20 cellular contexts compared by ENCODE assay signal in the genomic region with DNA sequence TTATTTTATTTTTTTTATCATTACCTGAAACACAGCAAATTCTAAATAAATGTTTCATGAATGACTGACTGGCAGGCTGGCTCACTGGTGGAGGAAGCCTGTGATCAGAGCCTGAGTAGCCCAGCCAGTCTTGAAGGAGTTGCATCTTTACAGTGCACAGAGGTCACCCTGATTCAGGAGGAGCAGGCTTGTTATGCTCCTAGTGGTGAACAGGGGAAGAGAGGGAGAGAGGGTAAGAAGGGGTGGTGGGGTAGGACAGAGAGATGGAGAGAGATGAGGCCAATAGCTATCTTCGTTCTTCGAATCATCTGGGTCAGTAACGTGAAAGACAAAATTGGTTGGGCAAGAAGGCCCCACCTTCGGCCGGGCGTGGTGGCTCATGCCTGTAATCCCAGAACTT.
"Had no signal": no experiment of that assay in that cellular context is flagged by ENCODE, and none has a peak within 500 bp of the region (broad histone marks: within the 10 kb centered on the region; RNA-seq: fewer than 3 reads in every experiment).

No MANE protein-coding gene starts in this region.

- H3K4me1 Mint-ChIP-seq: activated T-helper 17 cell treated with anti-CD3 and anti-CD28 coated beads, Interleukin-2, amount 50 U/mL, for 72 hours; naive B cell; stimulated activated naive B cell treated with anti-CD40 and anti-IgM and Interleukin-4, amounts not matched to agents 10 μg/mL and 1 μg/mL and 100 μg/mL, for 72 hours; T-helper 17 cell had no signal

- H3K27ac ChIP-seq: adrenal gland, hepatocyte, VCaP had no signal

- H3K4me3 Mint-ChIP-seq: activated naive CD8-positive, alpha-beta T cell; activated T-cell treated with anti-CD3 and anti-CD28 coated beads, Interleukin-2, amount 50 U/mL, for 24 hours; activated T-helper 17 cell treated with anti-CD3 and anti-CD28 coated beads, Interleukin-2, amount 50 U/mL, for 72 hours; stimulated activated naive B cell treated with anti-CD40 and anti-IgM and Interleukin-4, amounts not matched to agents 10 μg/mL and 1 μg/mL and 100 μg/mL, for 72 hours; T-helper 17 cell had no signal

- H3K27me3 ChIP-seq: adrenal gland, hepatocyte had no signal

- H3K79me2 ChIP-seq: hepatocyte had no signal

- ATAC-seq: activated T-helper 17 cell treated with anti-CD3 and anti-CD28 coated beads, Interleukin-2, amount 50 U/mL, for 72 hours; esophagus mucosa; stimulated activated naive B cell treated with anti-CD40 and anti-IgM and Interleukin-4, amounts not matched to agents 10 μg/mL and 1 μg/mL and 100 μg/mL, for 72 hours; T-helper 17 cell had no signal

- H3K36me3 Mint-ChIP-seq: activated naive CD8-positive, alpha-beta T cell; naive B cell; stimulated activated naive B cell treated with anti-CD40 and anti-IgM and Interleukin-4, amounts not matched to agents 10 μg/mL and 1 μg/mL and 100 μg/mL, for 72 hours had no signal

- DNase-seq: activated CD4-positive, alpha-beta T cell treated with anti-CD3 and anti-CD28 coated beads for 1 hour; activated CD8-positive, alpha-beta memory T cell treated with anti-CD3 and anti-CD28 coated beads, Interleukin-2, amount 50 U/mL, for 4 hours; activated T-cell treated with anti-CD3 and anti-CD28 coated beads, Interleukin-2, amount 50 U/mL, for 24 hours; adrenal gland; central memory CD4-positive, alpha-beta T cell; effector memory CD4-positive, alpha-beta T cell; glutamatergic neuron; naive B cell; occipital lobe; posterior cingulate gyrus; retina; stimulated activated CD4-positive, alpha-beta T cell treated with anti-CD3 and anti-CD28 coated beads, Interleukin-2, amount 100 ng/mL, for 48 hours; stimulated activated CD8-positive, alpha-beta memory T cell treated with anti-CD3 and anti-CD28 coated beads, Interleukin-4, amount 100 ng/mL, for 48 hours; stimulated activated naive B cell treated with anti-CD40 and anti-IgM and Interleukin-4, amounts not matched to agents 10 μg/mL and 1 μg/mL and 100 μg/mL, for 72 hours; T-helper 17 cell had no signal

- H3K9me3 ChIP-seq: adrenal gland had no signal

- H3K4me3 ChIP-seq: adrenal gland, hepatocyte had no signal

- H3K27ac Mint-ChIP-seq: activated naive CD8-positive, alpha-beta T cell; activated T-cell treated with anti-CD3 and anti-CD28 coated beads, Interleukin-2, amount 50 U/mL, for 24 hours; activated T-helper 17 cell treated with anti-CD3 and anti-CD28 coated beads, Interleukin-2, amount 50 U/mL, for 72 hours; naive B cell; stimulated activated naive B cell treated with anti-CD40 and anti-IgM and Interleukin-4, amounts not matched to agents 10 μg/mL and 1 μg/mL and 100 μg/mL, for 72 hours; T-helper 17 cell had no signal

- H3K27me3 Mint-ChIP-seq: activated naive CD8-positive, alpha-beta T cell had no signal

- H3K36me3 ChIP-seq: adrenal gland had no signal

- H2AFZ ChIP-seq: hepatocyte had no signal

- H3K4me1 ChIP-seq: adrenal gland had no signal

- H3K4me2 ChIP-seq: hepatocyte had no signal

- H3K9me3 Mint-ChIP-seq: activated T-cell treated with anti-CD3 and anti-CD28 coated beads, Interleukin-2, amount 50 U/mL, for 24 hours; activated T-helper 17 cell treated with anti-CD3 and anti-CD28 coated beads, Interleukin-2, amount 50 U/mL, for 72 hours; stimulated activated naive B cell treated with anti-CD40 and anti-IgM and Interleukin-4, amounts not matched to agents 10 μg/mL and 1 μg/mL and 100 μg/mL, for 72 hours had no signal
